Comparison of ENCODE assay signal across 17 cellular contexts in the genomic region with DNA sequence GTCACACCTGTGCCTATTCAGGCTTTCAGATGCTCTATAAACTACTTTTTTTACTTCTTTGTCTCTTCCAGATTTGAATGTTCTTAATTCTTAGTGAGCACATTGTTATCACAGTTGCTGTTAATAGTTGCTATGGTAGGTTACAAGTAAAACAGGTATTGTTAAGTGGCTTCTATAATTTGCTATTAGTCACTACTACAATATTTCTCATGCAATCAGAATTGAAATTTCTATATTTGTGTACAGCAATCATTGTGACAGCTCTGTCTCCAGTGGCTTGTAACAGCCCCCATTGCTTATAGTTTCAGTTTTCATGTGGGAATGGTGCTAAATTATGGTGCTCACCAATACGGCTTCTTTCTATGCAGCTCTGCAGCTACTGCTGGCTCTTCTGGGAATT.
"Had no signal": no experiment of that assay in that cellular context is flagged by ENCODE, and none has a peak within 500 bp of the region (broad histone marks: within the 10 kb centered on the region; RNA-seq: fewer than 3 reads in every experiment).

No MANE protein-coding gene starts in this region.

- H3K27ac ChIP-seq: foreskin keratinocyte, hepatocyte, sigmoid colon, skin epidermis, suprapubic skin, tibial artery had no signal

- H3K4me1 ChIP-seq: foreskin keratinocyte, sigmoid colon, suprapubic skin, tibial artery had no signal

- H3K4me2 ChIP-seq: hepatocyte had no signal

- H3K4me3 ChIP-seq: hepatocyte, mucosa of descending colon, sigmoid colon, skin epidermis, suprapubic skin, tibial artery had no signal

- DNase-seq: cerebellar nuclear complex; erythroblast; foreskin keratinocyte; head of caudate nucleus; left colon; mammary epithelial cell; mucosa of descending colon; naive thymus-derived CD8-positive, alpha-beta T cell; posterior cingulate gyrus; sigmoid colon; stimulated activated CD4-positive, alpha-beta T cell treated with anti-CD3 and anti-CD28 coated beads, Interleukin-12 subunit alpha, Interleukin-12 subunit beta, amount 100 ng/mL, for 4 hours; stimulated activated naive CD4-positive, alpha-beta T cell; tibial artery had no signal

- H3K36me3 ChIP-seq: sigmoid colon, suprapubic skin, tibial artery had no signal

- H3K9me3 ChIP-seq: mucosa of descending colon, sigmoid colon, suprapubic skin, tibial artery had no signal

- H2AFZ ChIP-seq: hepatocyte had no signal

- H3K27me3 ChIP-seq: foreskin keratinocyte, hepatocyte, sigmoid colon, suprapubic skin, tibial artery had no signal

- FAIRE-seq: colon had no signal

- ATAC-seq: foreskin keratinocyte; left colon; mucosa of descending colon; naive thymus-derived CD8-positive, alpha-beta T cell had no signal

- H3K79me2 ChIP-seq: hepatocyte had no signal
